In genomic region chr3:38334656-38335055, GRCh38 we compare ENCODE assay signal across 21 cellular contexts. TPM values are rescaled to one million over a fixed set of nuclear protein-coding genes. Genes with fewer than 3 reads are reported as not detected.
A peak's percentile ranks its signal among the peaks of the same experiment; 100 is the strongest.
DNase-seq lines count a peak whose midpoint lies in the region; ATAC-seq, FAIRE-seq and TF ChIP-seq lines count a peak whose summit lies in the region.
"Had no signal": no experiment of that assay in that cellular context is flagged by ENCODE, and none has a peak within 500 bp of the region (broad histone marks: within the 10 kb centered on the region; RNA-seq: fewer than 3 reads in every experiment).

No MANE protein-coding gene starts in this region.

- no peak for TF ChIP-seq CTCF in cardiac muscle cell (IDR thresholded peaks at IDR 0.05; ENCODE audit: low read depth, low read length)
- no peak for TF ChIP-seq CTCF in coronary artery (IDR thresholded peaks at IDR 0.05)

- no peak overlapping the region for H3K9ac ChIP-seq in adipocyte (ENCODE audit: low read length)

- no peaks in the 10 kb centered on the region for H3K4me1 ChIP-seq in cardiac muscle cell (ENCODE audit: low read depth)
- H3K4me1 ChIP-seq in adipocyte (ENCODE audit: control insufficient read depth, insufficient read depth, low read length): peaks cover 14% of the 10 kb centered on the region
- H3K4me1 ChIP-seq: colonic mucosa, upper lobe of right lung had no signal

- H3K27ac ChIP-seq in cardiac muscle cell (no peak overlapping the region), coronary artery (no peak overlapping the region)
- H3K27ac ChIP-seq: colonic mucosa, hepatocyte, skin epidermis, upper lobe of right lung had no signal

- H3K36me3 ChIP-seq in cardiac muscle cell (no peaks in the 10 kb centered on the region), adipocyte (ENCODE audit: control insufficient read depth, insufficient read depth, low read length, severe bottlenecking) (no peaks in the 10 kb centered on the region)
- H3K36me3 ChIP-seq: colonic mucosa, upper lobe of right lung had no signal

- FAIRE-seq in urothelium cell line (lab: Jason Lieb, UNC): peak; percentile 77
- FAIRE-seq: A204.1, TTC549 had no signal

- H3K9me3 ChIP-seq in cardiac muscle cell (ENCODE audit: low read depth) (no peaks in the 10 kb centered on the region), adipocyte (ENCODE audit: control insufficient read depth, low read length) (no peaks in the 10 kb centered on the region)
- H3K9me3 ChIP-seq: colonic mucosa, upper lobe of right lung had no signal

- H3K4me3 ChIP-seq in cardiac muscle cell (no peak overlapping the region), adipocyte (ENCODE audit: low read length) (no peak overlapping the region), coronary artery (no peak overlapping the region)
- H3K4me3 ChIP-seq: colonic mucosa, hepatocyte, skin epidermis, upper lobe of right lung had no signal

- ATAC-seq in Right ventricle myocardium inferior (no peak), HG03108 (IDR thresholded peaks at IDR 0.05; ENCODE audit: unreplicated experiment) (no peak), GM19324 (IDR thresholded peaks at IDR 0.05; ENCODE audit: low FRiP score, unreplicated experiment) (no peak)
- ATAC-seq: stimulated activated naive B cell treated with anti-CD40 and anti-IgM and Interleukin-4, amounts not matched to agents 10 μg/mL and 1 μg/mL and 100 μg/mL, for 72 hours; upper lobe of right lung had no signal

- intact Hi-C loops in Right ventricle myocardium inferior (cut with DNase I): no loop called here

- DNase-seq in cardiac muscle cell (ENCODE audit: low read depth in 1 of 2, low spot score in 1 of 2) (peak; percentile 9 to 87), Right ventricle myocardium inferior (ENCODE audit: missing footprints) (no peak), adipocyte (ENCODE audit: low read depth) (peak; percentile 71), glomerular visceral epithelial cell (ENCODE audit: extremely low spot score) (peak; percentile 33), urothelium cell line (ENCODE audit: low spot score) (peak; percentile 27), coronary artery (ENCODE audit: low spot score) (no peak)
- DNase-seq: activated CD4-positive, alpha-beta T cell treated with anti-CD3 and anti-CD28 coated beads, Interleukin-2, amount 50 U/mL, for 4 hours; amygdala; colonic mucosa; erythroblast; NCI-H187 treated with DMSO at 0.1 percent for 48 hours; occipital lobe; stimulated activated naive B cell treated with anti-CD40 and anti-IgM and Interleukin-4, amounts not matched to agents 10 μg/mL and 1 μg/mL and 100 μg/mL, for 72 hours; upper lobe of right lung had no signal

- H3K27me3 ChIP-seq in cardiac muscle cell (no peaks in the 10 kb centered on the region), adipocyte (replicated peaks; ENCODE audit: control insufficient read depth, insufficient read depth, low read length) (no peaks in the 10 kb centered on the region)
- H3K27me3 ChIP-seq: colonic mucosa, hepatocyte, upper lobe of right lung had no signal

RNA-seq across cellular contexts. Expression of gene XYLB, which starts 11.9 kb away (rescaled TPM):
- 0.36 and 1.3 TPM in 2 replicates for total RNA-seq in cardiac muscle cell
- polyA plus RNA-seq in cardiac muscle cell: 0.56 and 0.97 TPM in 2 replicates
- 0.57 TPM for total RNA-seq in Right ventricle myocardium inferior

RNA-seq across cellular contexts. Expression of gene SLC22A14, which starts 52.6 kb away (rescaled TPM):
- total RNA-seq in cardiac muscle cell (0.07 and 0.12 TPM in 2 replicates), Right ventricle myocardium inferior (not detected)
- polyA plus RNA-seq in cardiac muscle cell: 0.43 TPM in 1 of 2 replicates, not detected in the other
- total RNA-seq: SK-MEL-5 had no signal

Comparison
In these comparisons a context has a peak if more than half of its experiments do, and no peak if none do; other contexts are left out.
1. DNase-seq: peak in cardiac muscle cell (2 of 2), adipocyte (single experiment), glomerular visceral epithelial cell (single experiment) and urothelium cell line (single experiment); none in Right ventricle myocardium inferior (single experiment) and coronary artery (single experiment).